In the genomic region with DNA sequence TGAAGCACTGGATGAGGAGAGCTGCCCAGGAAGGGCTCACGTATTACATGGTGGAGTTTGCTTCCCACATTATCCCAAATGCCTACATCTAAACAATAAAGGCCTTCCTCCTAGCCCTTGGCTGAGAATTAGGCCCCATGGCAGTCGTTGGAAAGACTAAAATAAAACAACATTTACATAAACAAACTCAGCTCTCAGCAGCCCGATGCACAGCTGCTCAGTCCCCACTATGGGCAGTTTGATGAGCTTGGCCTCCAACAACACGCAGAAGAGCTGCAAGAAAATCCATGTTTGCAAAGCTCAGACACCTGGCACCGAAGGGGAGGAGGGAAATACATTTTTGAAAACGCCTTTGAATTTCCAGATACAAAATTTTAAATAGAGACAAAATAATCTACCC, we compare ENCODE assay signal across 23 cellular contexts.
"Had no signal": no experiment of that assay in that cellular context is flagged by ENCODE, and none has a peak within 500 bp of the region (broad histone marks: within the 10 kb centered on the region; RNA-seq: fewer than 3 reads in every experiment).

No MANE protein-coding gene starts in this region.

- H3K9me3 ChIP-seq: psoas muscle had no signal

- H3K4me2 ChIP-seq: hepatocyte, neural progenitor cell had no signal

- H3K27ac Mint-ChIP-seq: activated CD4-positive, alpha-beta memory T cell treated with anti-CD3 and anti-CD28 coated beads, Interleukin-2, amount 10 ng/mL, durations not matched to agents 7 days and 5 days; activated CD4-positive, alpha-beta T cell treated with anti-CD3 and anti-CD28 coated beads for 36 hours; activated naive CD8-positive, alpha-beta T cell treated with anti-CD3 and anti-CD28 coated beads, Interleukin-2, amount 10 ng/mL, durations not matched to agents 7 days and 5 days; activated T-helper 17 cell treated with anti-CD3 and anti-CD28 coated beads, Interleukin-2, amount 50 U/mL, for 72 hours; endodermal cell; naive thymus-derived CD4-positive, alpha-beta T cell; neural progenitor cell; WTC11 had no signal

- H3K4me1 ChIP-seq: foreskin keratinocyte, neural progenitor cell, psoas muscle, tibial nerve had no signal

- H3K27me3 ChIP-seq: cardiac muscle cell, foreskin keratinocyte, hepatocyte, neural progenitor cell, tibial nerve had no signal

- H3K36me3 Mint-ChIP-seq: activated naive CD8-positive, alpha-beta T cell treated with anti-CD3 and anti-CD28 coated beads, Interleukin-2, amount 10 ng/mL, durations not matched to agents 7 days and 5 days; neural progenitor cell had no signal

- ATAC-seq: activated CD4-positive, alpha-beta T cell treated with anti-CD3 and anti-CD28 coated beads for 36 hours; activated T-helper 17 cell treated with anti-CD3 and anti-CD28 coated beads, Interleukin-2, amount 50 U/mL, for 72 hours; foreskin keratinocyte; left cardiac atrium; mucosa of descending colon; naive thymus-derived CD4-positive, alpha-beta T cell; psoas muscle; right cardiac atrium had no signal

- H3K4me3 Mint-ChIP-seq: activated CD4-positive, alpha-beta memory T cell treated with anti-CD3 and anti-CD28 coated beads, Interleukin-2, amount 10 ng/mL, durations not matched to agents 7 days and 5 days; activated CD4-positive, alpha-beta T cell treated with anti-CD3 and anti-CD28 coated beads for 36 hours; activated naive CD8-positive, alpha-beta T cell treated with anti-CD3 and anti-CD28 coated beads, Interleukin-2, amount 10 ng/mL, durations not matched to agents 7 days and 5 days; activated T-helper 17 cell treated with anti-CD3 and anti-CD28 coated beads, Interleukin-2, amount 50 U/mL, for 72 hours; endodermal cell; naive thymus-derived CD4-positive, alpha-beta T cell; neural progenitor cell; WTC11 had no signal

- H2AFZ ChIP-seq: hepatocyte, neural progenitor cell had no signal

- H3K27ac ChIP-seq: cardiac muscle cell, epithelial cell of prostate, foreskin keratinocyte, hepatocyte, neural progenitor cell, psoas muscle, tibial nerve had no signal

- H3K36me3 ChIP-seq: cardiac muscle cell, neural progenitor cell, tibial nerve had no signal

- H3K79me2 ChIP-seq: hepatocyte had no signal

- H3K4me3 ChIP-seq: cardiac muscle cell, hepatocyte, mucosa of descending colon, neural progenitor cell, psoas muscle, tibial nerve had no signal

- DNase-seq: activated CD4-positive, alpha-beta memory T cell treated with anti-CD3 and anti-CD28 coated beads, Interleukin-2, amount 10 ng/mL, durations not matched to agents 7 days and 5 days; activated CD4-positive, alpha-beta T cell treated with anti-CD3 and anti-CD28 coated beads for 36 hours; activated naive CD4-positive, alpha-beta T cell treated with Interleukin-2 at 50 U/mL for 16 hours; activated naive CD8-positive, alpha-beta T cell treated with anti-CD3 and anti-CD28 coated beads, Interleukin-2, amount 10 ng/mL, durations not matched to agents 7 days and 5 days; activated T-cell treated with anti-CD3 and anti-CD28 coated beads, Interleukin-2, amount 50 U/mL, for 1 hour; amygdala; foreskin keratinocyte; left cardiac atrium; mesenchymal stem cell; mucosa of descending colon; naive thymus-derived CD4-positive, alpha-beta T cell; psoas muscle; right cardiac atrium; stimulated activated CD4-positive, alpha-beta T cell treated with anti-CD3 and anti-CD28 coated beads, Interleukin-2, amount 100 ng/mL, for 24 hours; stimulated activated naive CD4-positive, alpha-beta T cell treated with Interleukin-2 at 50 U/mL for 16 hours had no signal

- H3K4me1 Mint-ChIP-seq: activated CD4-positive, alpha-beta memory T cell treated with anti-CD3 and anti-CD28 coated beads, Interleukin-2, amount 10 ng/mL, durations not matched to agents 7 days and 5 days; activated CD4-positive, alpha-beta T cell treated with anti-CD3 and anti-CD28 coated beads for 36 hours; activated naive CD8-positive, alpha-beta T cell treated with anti-CD3 and anti-CD28 coated beads, Interleukin-2, amount 10 ng/mL, durations not matched to agents 7 days and 5 days; activated T-helper 17 cell treated with anti-CD3 and anti-CD28 coated beads, Interleukin-2, amount 50 U/mL, for 72 hours; naive thymus-derived CD4-positive, alpha-beta T cell had no signal

- H3K27me3 Mint-ChIP-seq: activated CD4-positive, alpha-beta memory T cell treated with anti-CD3 and anti-CD28 coated beads, Interleukin-2, amount 10 ng/mL, durations not matched to agents 7 days and 5 days had no signal

- H3K9me3 Mint-ChIP-seq: activated CD4-positive, alpha-beta memory T cell treated with anti-CD3 and anti-CD28 coated beads, Interleukin-2, amount 10 ng/mL, durations not matched to agents 7 days and 5 days; activated naive CD8-positive, alpha-beta T cell treated with anti-CD3 and anti-CD28 coated beads, Interleukin-2, amount 10 ng/mL, durations not matched to agents 7 days and 5 days had no signal
